Comparison of ENCODE assay signal across 1 cellular context in the genomic region with DNA sequence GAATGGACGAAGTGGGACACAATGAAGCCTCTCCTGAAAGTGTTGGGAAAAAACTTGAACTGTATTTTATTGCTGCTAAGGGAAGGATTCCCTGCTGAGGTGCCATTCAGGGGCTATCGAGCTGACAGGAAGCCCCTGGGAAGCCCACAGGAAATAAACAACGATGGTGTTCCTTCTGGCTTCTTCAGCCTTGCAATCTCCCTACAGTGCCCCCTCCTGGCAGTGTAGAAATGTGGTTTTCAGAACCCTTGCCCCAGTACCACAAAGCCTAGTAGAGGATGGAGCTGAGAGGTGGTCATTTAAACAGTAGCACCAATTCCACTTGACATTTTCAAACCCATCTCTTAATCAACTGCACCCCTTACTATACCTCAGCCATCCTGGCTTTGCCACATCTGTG.
TF ChIP-seq lines count a peak whose summit lies in the region.

No MANE protein-coding gene starts in this region.

TF ChIP-seq in H1, 55 proteins besides CTCF, POLR2A, EP300 and RAD21:
- TF ChIP-seq JUN (IDR thresholded peaks at IDR 0.05; ENCODE audit: low read depth, low read length) (no peak), NANOG (IDR thresholded peaks at IDR 0.05; ENCODE audit: insufficient read depth, low read depth, low read length, poor library complexity, severe bottlenecking) (no peak), CREB1 (IDR thresholded peaks at IDR 0.05) (no peak), HDAC6 (IDR thresholded peaks at IDR 0.05; ENCODE audit: low read depth, low read length) (no peak), PHF8 (conservative IDR thresholded peaks at IDR 0.05; ENCODE audit: low read depth, low read length) (no peak), BRCA1 (IDR thresholded peaks at IDR 0.05; ENCODE audit: low read depth, low read length) (no peak), JUND (IDR thresholded peaks at IDR 0.05; ENCODE audit: low read length) (no peak), KDM5A (IDR thresholded peaks at IDR 0.05; ENCODE audit: low read length) (no peak), FOSL1 (IDR thresholded peaks at IDR 0.05; ENCODE audit: insufficient read depth, low read depth, low read length) (no peak), BACH1 (IDR thresholded peaks at IDR 0.05; ENCODE audit: low read length) (no peak)
